8 cellular contexts compared by ENCODE assay signal in genomic region chr10:5666324-5667220, GRCh38. TPM values are rescaled to one million over a fixed set of nuclear protein-coding genes. Genes with fewer than 3 reads are reported as not detected.
A peak's percentile ranks its signal among the peaks of the same experiment; 100 is the strongest.
DNase-seq lines count a peak whose midpoint lies in the region; ATAC-seq and TF ChIP-seq lines count a peak whose summit lies in the region.

Gene ASB13 (minus strand): TSS chr10:5666595. CDS start chr10:5666551, 44 bp downstream.

- peak within 1 kb of the TSS; percentile 94 for H3K4me3 ChIP-seq in lower leg skin (ENCODE audit: low read depth, poor library complexity, severe bottlenecking)

- no peaks in the 10 kb centered on the region for H3K36me3 Mint-ChIP-seq in WTC11

- no peak for TF ChIP-seq CTCF in WTC11 (IDR thresholded peaks at IDR 0.05)
- no peak for TF ChIP-seq CTCF in lower leg skin (IDR thresholded peaks at IDR 0.05)

- H3K4me1 Mint-ChIP-seq in WTC11: peaks cover 36% of the 10 kb centered on the region

- DNase-seq in COLO668 (lab: John Stamatoyannopoulos, UW; ENCODE audit: unreplicated experiment): peak; percentile 71
- peak; percentile 79 for DNase-seq in LoVo (ENCODE audit: low spot score)
- peak; percentile 75 for DNase-seq in WTC11 (ENCODE audit: low spot score)
- DNase-seq in ecto neural progenitor cell (ENCODE audit: low spot score): peak; percentile 83
- peak; percentile 43 to 90 for DNase-seq in lower leg skin (ENCODE audit: low spot score in 2 of 2)
- peak; percentile 31 to 36 for DNase-seq in stimulated activated CD4-positive, alpha-beta T cell treated with anti-CD3 and anti-CD28 coated beads, Interleukin-2, amount 100 ng/mL, for 48 hours

- POLR2A ChIA-PET in WTC11 (lab: Charles Lee): no interaction called here

- peaks cover 16% of the 10 kb centered on the region for H3K27me3 Mint-ChIP-seq in WTC11 (ENCODE audit: low read depth)

- 6 to 11% methylated on average over 23 to 42 of the region's 87 CpGs for WGBS in lower leg skin, 2 donors

- CTCF ChIA-PET in WTC11 (lab: Charles Lee): no interaction called here

- peak within 1 kb of the TSS; percentile 92 for H3K4me3 Mint-ChIP-seq in WTC11

- H3K9me3 Mint-ChIP-seq in WTC11: no peaks in the 10 kb centered on the region

- intact Hi-C loops in lower leg skin (cut with DNase I; ENCODE audit: low total_unique reads): no loop called here

- TF ChIP-seq POLR2A in lower leg skin (IDR thresholded peaks at IDR 0.05): no peak

- no peak within 1 kb of the TSS; the same call in 1 of the 2 replicates for H3K27ac Mint-ChIP-seq in WTC11

- peak; percentile 68 for ATAC-seq in GM21515 (IDR thresholded peaks at IDR 0.05; ENCODE audit: unreplicated experiment)
- peak; percentile 93 for ATAC-seq in WTC11
- no peak for ATAC-seq in GM18517 (IDR thresholded peaks at IDR 0.05; ENCODE audit: unreplicated experiment)

TF ChIP-seq in WTC11, 78 proteins besides CTCF, POLR2A, EP300 and RAD21 (continues in another document):
- TF ChIP-seq ZBTB43 (CRISPR knock-in tag; IDR thresholded peaks at IDR 0.05) (peak; percentile 73; the same call in 1 of the 2 replicates), ZNF121 (CRISPR knock-in tag; IDR thresholded peaks at IDR 0.05) (peak; percentile 92), FOXK1 (CRISPR knock-in tag; IDR thresholded peaks at IDR 0.05) (no peak; the same call in 1 of the 2 replicates), ETV6 (CRISPR knock-in tag; IDR thresholded peaks at IDR 0.05) (0 out of 2 replicates have a peak, but pooled peaks have one; percentile 38), RELA (CRISPR knock-in tag; IDR thresholded peaks at IDR 0.05; ENCODE audit: borderline replicate concordance) (no peak), TP53 (CRISPR knock-in tag; IDR thresholded peaks at IDR 0.05) (0 out of 2 replicates have a peak, but pooled peaks have one; percentile 66), ZNF671 (CRISPR knock-in tag; IDR thresholded peaks at IDR 0.05) (no peak), NFYB (CRISPR knock-in tag; conservative IDR thresholded peaks at IDR 0.05; ENCODE audit: low read depth) (no peak), GABPB1 (CRISPR knock-in tag; IDR thresholded peaks at IDR 0.05) (no peak; the same call in 1 of the 2 replicates), SMAD3 (CRISPR knock-in tag; IDR thresholded peaks at IDR 0.05; ENCODE audit: borderline replicate concordance) (0 out of 2 replicates have a peak, but pooled peaks have one; percentile 30), ZNF416 (CRISPR knock-in tag; IDR thresholded peaks at IDR 0.05) (no peak), GRHL2 (CRISPR knock-in tag; IDR thresholded peaks at IDR 0.05; ENCODE audit: insufficient replicate concordance, severe bottlenecking) (no peak), NR1H2 (CRISPR knock-in tag; IDR thresholded peaks at IDR 0.05) (no peak), ZNF281 (CRISPR knock-in tag; IDR thresholded peaks at IDR 0.05) (no peak), ZSCAN18 (CRISPR knock-in tag; IDR thresholded peaks at IDR 0.05) (no peak), ZBTB21 (CRISPR knock-in tag; IDR thresholded peaks at IDR 0.05; ENCODE audit: borderline replicate concordance) (no peak), IRF1 (CRISPR knock-in tag; IDR thresholded peaks at IDR 0.05) (no peak), ATF2 (CRISPR knock-in tag; IDR thresholded peaks at IDR 0.05; ENCODE audit: borderline replicate concordance, low read depth) (no peak), USF1 (CRISPR knock-in tag; IDR thresholded peaks at IDR 0.05) (no peak), AR (CRISPR knock-in tag; IDR thresholded peaks at IDR 0.05) (no peak)

RNA-seq across cellular contexts. Expression of gene ASB13, which starts in this region (rescaled TPM):
- total RNA-seq in WTC11 (2021) (23.4 to 28.3 TPM (median 27.3 TPM) in 3 replicates), lower leg skin (10 to 100 TPM in 3 of 4 donors, 1 to 10 TPM in 1; 9.9 to 28.5 (median 18.4) TPM)
